In genomic region chr19:40219721-40220276, GRCh38 we compare ENCODE assay signal across 10 cellular contexts. TPM values are rescaled to one million over a fixed set of nuclear protein-coding genes. Genes with fewer than 3 reads are reported as not detected.
DNase-seq lines count a peak whose midpoint lies in the region; ATAC-seq and TF ChIP-seq lines count a peak whose summit lies in the region.
"Had no signal": no experiment of that assay in that cellular context is flagged by ENCODE, and none has a peak within 500 bp of the region (broad histone marks: within the 10 kb centered on the region; RNA-seq: fewer than 3 reads in every experiment).

No MANE protein-coding gene starts in this region.

- H3K27me3 Mint-ChIP-seq in MCF 10A (ENCODE audit: insufficient read depth, unreplicated experiment), result peaks cover 15% of the 10 kb centered on the region
- peaks cover 15 to 34% (median 27%) of the 10 kb centered on the region in 3 donors for H3K27me3 Mint-ChIP-seq in immature natural killer cell (ENCODE audit: low read depth in 3 of 3)

- intact Hi-C loops in MCF 10A (cut with micrococcal nuclease) (loop anchor here (5.0 kb wide), 1 partner anchor 62 kb away; no protein-coding TSS in a partner anchor), breast epithelium (cut with DNase I; ENCODE audit: low total_unique reads) (no loop called here)

- H3K36me3 Mint-ChIP-seq in MCF 10A (ENCODE audit: insufficient read depth, unreplicated experiment) (peaks cover 16% of the 10 kb centered on the region), immature natural killer cell (no peaks in the 10 kb centered on the region)

- H3K36me3 ChIP-seq in breast epithelium (no peaks in the 10 kb centered on the region), OCI-LY3 (replicated peaks; ENCODE audit: low read depth, low read length) (no peaks in the 10 kb centered on the region)

- CTCF ChIA-PET in MCF 10A (lab: Yijun Ruan, JAX), result interaction anchor here (0.5 to 4.2 kb wide), 5 partner anchors 26 to 548 kb away, joined by 3 to 36 read pairs (median 3); no protein-coding TSS in a partner anchor

- no peaks in the 10 kb centered on the region for H4K20me1 ChIP-seq in OCI-LY3 (ENCODE audit: insufficient read depth, low read length)

- H3K4me3 Mint-ChIP-seq in MCF 10A (ENCODE audit: unreplicated experiment) (peak overlapping the region; percentile 68), immature natural killer cell (no peak overlapping the region)

- H3K9me3 Mint-ChIP-seq in MCF 10A (ENCODE audit: unreplicated experiment) (peaks cover 8% of the 10 kb centered on the region), immature natural killer cell (no peaks in the 10 kb centered on the region)

- H2AFZ ChIP-seq in OCI-LY3 (ENCODE audit: low read depth, low read length), result no peak overlapping the region

- peak; percentile 36 for ATAC-seq in esophagus mucosa
- no peak for ATAC-seq in GM21381 (IDR thresholded peaks at IDR 0.05; ENCODE audit: unreplicated experiment)
- no peak for ATAC-seq in HG02678 (IDR thresholded peaks at IDR 0.05; ENCODE audit: unreplicated experiment)

- H3K27me3 ChIP-seq in breast epithelium (peaks cover 23 to 50% of the 10 kb centered on the region in 2 donors), OCI-LY3 (ENCODE audit: low read depth, low read length) (no peaks in the 10 kb centered on the region)

- no peak for TF ChIP-seq CTCF in MCF 10A (IDR thresholded peaks at IDR 0.05; ENCODE audit: unreplicated experiment)
- no peak for TF ChIP-seq CTCF in breast epithelium (IDR thresholded peaks at IDR 0.05)
- no peak for TF ChIP-seq CTCF in OCI-LY3 (IDR thresholded peaks at IDR 0.05; ENCODE audit: low read depth, low read length)

- no peak for TF ChIP-seq POLR2A in breast epithelium (IDR thresholded peaks at IDR 0.05)

- peak; percentile 81 for DNase-seq in MCF 10A (ENCODE audit: unreplicated experiment)
- DNase-seq in breast epithelium (ENCODE audit: low spot score in 2 of 2), result no peak
- DNase-seq in immature natural killer cell, result no peak
- no peak for DNase-seq in NCI-H2171 treated with DMSO at 0.1 percent for 48 hours (lab: John Stamatoyannopoulos, UW)

- peaks cover 30% of the 10 kb centered on the region for H3K4me1 Mint-ChIP-seq in MCF 10A (ENCODE audit: insufficient read depth, unreplicated experiment)
- peaks cover 8 to 14% of the 10 kb centered on the region in 2 donors for H3K4me1 Mint-ChIP-seq in immature natural killer cell

- H3K9me3 ChIP-seq in breast epithelium, result no peaks in the 10 kb centered on the region
- no peaks in the 10 kb centered on the region for H3K9me3 ChIP-seq in OCI-LY3 (ENCODE audit: insufficient read depth, low read length)

- no peak overlapping the region for H3K9ac ChIP-seq in OCI-LY3 (ENCODE audit: low read length)

- POLR2A ChIA-PET in MCF 10A (lab: Yijun Ruan, JAX), result interaction anchor here (0.6 to 0.9 kb wide), 2 partner anchors 29 to 1007 kb away, joined by 3 read pairs; no protein-coding TSS in a partner anchor

- no peaks in the 10 kb centered on the region for H3K79me2 ChIP-seq in OCI-LY3 (ENCODE audit: low read length)

- peak overlapping the region; percentile 10; the same call in 1 of the 2 replicates for H3K4me2 ChIP-seq in OCI-LY3 (ENCODE audit: low read length)

- BruUV-seq in MCF 10A (replicated peaks; lab: Mats Ljungman, UMichigan), result no TSS peak

- no peak overlapping the region for H3K27ac ChIP-seq in breast epithelium
- H3K27ac ChIP-seq in OCI-LY3 (ENCODE audit: low read length), result no peak overlapping the region

- no peak overlapping the region for H3K27ac Mint-ChIP-seq in MCF 10A (ENCODE audit: low read depth, unreplicated experiment)
- no peak overlapping the region for H3K27ac Mint-ChIP-seq in immature natural killer cell

- no peak overlapping the region for H3K4me3 ChIP-seq in breast epithelium
- no peak overlapping the region for H3K4me3 ChIP-seq in OCI-LY3 (ENCODE audit: low read length)

- H3K4me1 ChIP-seq in breast epithelium, result no peaks in the 10 kb centered on the region
- peaks cover 9% of the 10 kb centered on the region for H3K4me1 ChIP-seq in OCI-LY3 (ENCODE audit: low read length)

RNA-seq across cellular contexts. Expression of gene TTC9B, which starts 1.6 kb away (rescaled TPM):
- total RNA-seq in MCF 10A (2022) (not detected in 2 replicates), breast epithelium (under 1 TPM in 1 of 3 donors, not detected in 2; 0.29 TPM), esophagus mucosa (not detected)
- not detected for polyA plus RNA-seq in immature natural killer cell
- total RNA-seq: activated CD8-positive, alpha-beta memory T cell treated with anti-CD3 and anti-CD28 coated beads for 36 hours; myocyte had no signal

RNA-seq across cellular contexts. Expression of gene CCNP, which starts 6.7 kb away (rescaled TPM):
- 2.1 and 2.2 TPM in 2 replicates for total RNA-seq in MCF 10A (2022)
- 1 to 10 TPM in 1 of 3 donors, under 1 TPM in 1, not detected in 1; 0.29 to 2.3 TPM for total RNA-seq in breast epithelium
- not detected for total RNA-seq in esophagus mucosa
- polyA plus RNA-seq in immature natural killer cell, result not detected
- total RNA-seq: activated CD8-positive, alpha-beta memory T cell treated with anti-CD3 and anti-CD28 coated beads for 36 hours; myocyte had no signal

RNA-seq across cellular contexts. Expression of gene MAP3K10, which starts 28.6 kb away (rescaled TPM):
- total RNA-seq in MCF 10A (2022), result 17.1 and 23.2 TPM in 2 replicates
- 10 to 100 TPM in 2 of 3 donors, 1 to 10 TPM in 1; 6.1 to 13.5 (median 10.2) TPM for total RNA-seq in breast epithelium
- total RNA-seq in esophagus mucosa, result 5.1 TPM
- under 1 TPM in 2 of 3 donors, not detected in 1; 0.36 to 0.42 TPM for polyA plus RNA-seq in immature natural killer cell
